ENCODE assay signal across 2 cellular contexts in genomic region chr6:37724530-37725220, GRCh38.
A peak's percentile ranks its signal among the peaks of the same experiment; 100 is the strongest.
TF ChIP-seq lines count a peak whose summit lies in the region.

No MANE protein-coding gene starts in this region.

TF ChIP-seq in IMR-90, 13 proteins besides CTCF, POLR2A, EP300 and RAD21:
- TF ChIP-seq FOS (IDR thresholded peaks at IDR 0.05; ENCODE audit: low read depth, low read length): no peak
- TF ChIP-seq USF2 (IDR thresholded peaks at IDR 0.05; ENCODE audit: low read depth, low read length): no peak
- no peak for TF ChIP-seq CEBPB (IDR thresholded peaks at IDR 0.05; ENCODE audit: low read depth, low read length)
- no peak for TF ChIP-seq MXI1 (IDR thresholded peaks at IDR 0.05; ENCODE audit: borderline replicate concordance, low read depth, low read length)
- no peak for TF ChIP-seq RCOR1 (IDR thresholded peaks at IDR 0.05; ENCODE audit: insufficient replicate concordance, low read length)
- no peak for TF ChIP-seq ELK1 (IDR thresholded peaks at IDR 0.05; ENCODE audit: borderline replicate concordance, low read depth, low read length)
- no peak for TF ChIP-seq BHLHE40 (IDR thresholded peaks at IDR 0.05; ENCODE audit: low read depth, low read length)
- TF ChIP-seq MAFK (IDR thresholded peaks at IDR 0.05; ENCODE audit: low read depth, low read length): no peak

TF ChIP-seq in K562, 482 proteins besides CTCF, POLR2A, EP300 and RAD21 (continues in another document):
- TF ChIP-seq ZNF609 (CRISPR knock-in tag; IDR thresholded peaks at IDR 0.05; ENCODE audit: borderline replicate concordance) (no peak), ELF2 (CRISPR knock-in tag; IDR thresholded peaks at IDR 0.05) (no peak), BCOR (IDR thresholded peaks at IDR 0.05) (peak; percentile 63; the same call in 1 of the 2 replicates), ZNF124 (CRISPR knock-in tag; IDR thresholded peaks at IDR 0.05) (no peak), ZNF3 (CRISPR knock-in tag; IDR thresholded peaks at IDR 0.05) (no peak), ZNF184 (CRISPR knock-in tag; IDR thresholded peaks at IDR 0.05) (no peak), CREB5 (CRISPR knock-in tag; IDR thresholded peaks at IDR 0.05) (no peak), ZNF551 (CRISPR knock-in tag; IDR thresholded peaks at IDR 0.05) (no peak), ETS1 (conservative IDR thresholded peaks at IDR 0.05; ENCODE audit: control insufficient read depth, low read depth, low read length) (no peak), NCOA2 (IDR thresholded peaks at IDR 0.05; ENCODE audit: partially characterized antibody in 2 of 2) (no peak), CHD7 (IDR thresholded peaks at IDR 0.05; ENCODE audit: low read depth, low read length) (no peak), TRIM24 (IDR thresholded peaks at IDR 0.05) (no peak), TCF3 (CRISPR knock-in tag; IDR thresholded peaks at IDR 0.05) (no peak), RFX7 (CRISPR knock-in tag; IDR thresholded peaks at IDR 0.05) (no peak), ZNF280B (CRISPR knock-in tag; IDR thresholded peaks at IDR 0.05) (no peak), ELK3 (CRISPR knock-in tag; IDR thresholded peaks at IDR 0.05) (no peak), MITF (IDR thresholded peaks at IDR 0.05) (no peak), KLF10 (CRISPR knock-in tag; IDR thresholded peaks at IDR 0.05) (no peak), ELF1 (tag; IDR thresholded peaks at IDR 0.05) (0 out of 2 replicates have a peak, but pooled peaks have one; percentile 27), SRSF9 (IDR thresholded peaks at IDR 0.05; ENCODE audit: borderline replicate concordance, low read depth, low read length) (no peak), EHMT2 (IDR thresholded peaks at IDR 0.05) (no peak), STAT6 (CRISPR knock-in tag; IDR thresholded peaks at IDR 0.05) (no peak), SMARCA4 (IDR thresholded peaks at IDR 0.05) (no peak), U2AF2 (optimal IDR thresholded peaks at IDR 0.05; ENCODE audit: low read depth, low read length) (no peak)
